In the genomic region with DNA sequence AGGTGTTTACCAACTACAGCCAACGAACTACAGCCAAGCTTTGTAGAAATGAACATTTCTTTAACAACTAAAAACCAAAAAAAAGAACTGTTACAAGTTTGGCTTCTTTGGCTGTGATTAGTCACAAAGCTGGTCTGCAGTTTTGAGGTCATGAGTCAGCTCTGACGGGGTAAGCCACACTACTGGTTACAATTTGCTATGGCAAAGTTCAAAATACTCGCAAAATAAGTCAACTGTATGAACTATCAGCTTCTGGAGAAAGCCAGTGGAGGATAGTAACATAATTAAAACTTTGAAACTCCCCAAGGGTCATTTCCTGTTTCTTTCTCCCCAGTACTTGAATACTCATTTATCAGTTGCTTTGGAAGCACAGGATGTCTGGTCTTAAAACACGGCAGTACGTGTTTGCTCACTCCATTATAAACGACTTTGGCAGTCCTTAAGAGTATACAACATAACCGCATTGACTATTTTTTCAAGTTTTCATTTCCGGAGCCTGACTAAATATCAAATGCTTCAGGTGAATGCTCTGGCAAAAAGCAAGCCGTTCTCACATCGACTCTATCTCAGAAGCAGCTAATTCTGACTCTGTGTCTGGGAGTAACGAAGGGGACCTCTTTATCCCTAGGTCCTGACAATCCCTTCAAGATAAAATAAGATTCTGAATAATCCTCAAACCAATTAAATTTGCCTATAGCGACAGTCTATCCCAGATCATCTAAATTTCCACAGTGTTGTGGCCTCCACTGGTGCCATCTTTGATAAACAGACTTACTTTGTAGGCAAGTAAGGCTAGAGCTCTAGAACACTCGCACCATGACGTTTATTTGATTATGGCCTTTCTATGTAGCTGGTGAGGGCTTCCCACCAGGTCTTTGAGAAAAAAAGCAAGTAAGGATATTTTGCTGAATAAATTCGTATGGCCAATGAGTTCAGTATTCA, we compare ENCODE assay signal across 1 cellular context.
TF ChIP-seq lines count a peak whose summit lies in the region.

No MANE protein-coding gene starts in this region.

TF ChIP-seq in A549, 52 proteins besides CTCF, POLR2A, EP300 and RAD21 (continued from another document):
- TF ChIP-seq, protein P1, sequence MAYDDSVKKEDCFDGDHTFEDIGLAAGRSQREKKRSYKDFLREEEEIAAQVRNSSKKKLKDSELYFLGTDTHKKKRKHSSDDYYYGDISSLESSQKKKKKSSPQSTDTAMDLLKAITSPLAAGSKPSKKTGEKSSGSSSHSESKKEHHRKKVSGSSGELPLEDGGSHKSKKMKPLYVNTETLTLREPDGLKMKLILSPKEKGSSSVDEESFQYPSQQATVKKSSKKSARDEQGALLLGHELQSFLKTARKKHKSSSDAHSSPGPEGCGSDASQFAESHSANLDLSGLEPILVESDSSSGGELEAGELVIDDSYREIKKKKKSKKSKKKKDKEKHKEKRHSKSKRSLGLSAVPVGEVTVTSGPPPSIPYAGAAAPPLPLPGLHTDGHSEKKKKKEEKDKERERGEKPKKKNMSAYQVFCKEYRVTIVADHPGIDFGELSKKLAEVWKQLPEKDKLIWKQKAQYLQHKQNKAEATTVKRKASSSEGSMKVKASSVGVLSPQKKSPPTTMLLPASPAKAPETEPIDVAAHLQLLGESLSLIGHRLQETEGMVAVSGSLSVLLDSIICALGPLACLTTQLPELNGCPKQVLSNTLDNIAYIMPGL (CRISPR knock-in tag; IDR thresholded peaks at IDR 0.05; ENCODE audit: borderline replicate concordance), result no peak
- TF ChIP-seq FOSL2 (IDR thresholded peaks at IDR 0.05), result peak; percentile 63; the same call in 1 of the 2 replicates
- peak; percentile 93 for TF ChIP-seq FOSL2 (CRISPR knock-in tag; IDR thresholded peaks at IDR 0.05)
- TF ChIP-seq KDM1A (IDR thresholded peaks at IDR 0.05; ENCODE audit: low read depth), result no peak
- TF ChIP-seq USF2 (IDR thresholded peaks at IDR 0.05), result no peak
- 0 out of 2 replicates have a peak, but pooled peaks have one; percentile 5 for TF ChIP-seq HEYL (CRISPR knock-in tag; IDR thresholded peaks at IDR 0.05)
- TF ChIP-seq E2F6 (IDR thresholded peaks at IDR 0.05; ENCODE audit: borderline replicate concordance, low read depth), result no peak
- TF ChIP-seq MAZ (IDR thresholded peaks at IDR 0.05; ENCODE audit: borderline replicate concordance, low read depth, low read length), result no peak
- no peak for TF ChIP-seq CHD2 (IDR thresholded peaks at IDR 0.05; ENCODE audit: low read length, partially characterized antibody)
- TF ChIP-seq PHF8 (IDR thresholded peaks at IDR 0.05; ENCODE audit: borderline replicate concordance, low read depth), result no peak
- 0 out of 3 replicates have a peak, but pooled peaks have one; percentile 24 for TF ChIP-seq BCL3 (IDR thresholded peaks at IDR 0.05)
- TF ChIP-seq ZC3H11A (IDR thresholded peaks at IDR 0.05), result no peak
- peak; percentile 52; the same call in 1 of the 2 replicates for TF ChIP-seq RARB (CRISPR knock-in tag; IDR thresholded peaks at IDR 0.05)
- no peak for TF ChIP-seq CBX2 (IDR thresholded peaks at IDR 0.05; ENCODE audit: borderline replicate concordance, low read depth)
- TF ChIP-seq GATA3 (IDR thresholded peaks at IDR 0.05; ENCODE audit: borderline replicate concordance), result peak; percentile 25; the same call in 1 of the 2 replicates
- TF ChIP-seq ATOH8 (CRISPR knock-in tag; IDR thresholded peaks at IDR 0.05; ENCODE audit: low read depth), result no peak
- no peak for TF ChIP-seq BHLHE40 (IDR thresholded peaks at IDR 0.05; ENCODE audit: low read depth, low read length)
- no peak for TF ChIP-seq HDAC2 (IDR thresholded peaks at IDR 0.05)
- TF ChIP-seq RNF2 (IDR thresholded peaks at IDR 0.05; ENCODE audit: borderline replicate concordance, low read depth), result no peak
- TF ChIP-seq CEBPB (IDR thresholded peaks at IDR 0.05), result 0 out of 4 replicates have a peak, but pooled peaks of 1 of the 2 experiments have one; percentile 23
- TF ChIP-seq CBX8 (IDR thresholded peaks at IDR 0.05), result no peak
- TF ChIP-seq RCOR1 (IDR thresholded peaks at IDR 0.05; ENCODE audit: low read depth, low read length), result no peak
- no peak; the same call in 2 of the 3 replicates for TF ChIP-seq SMC3 (IDR thresholded peaks at IDR 0.05)
- TF ChIP-seq FOXS1 (CRISPR knock-in tag; IDR thresholded peaks at IDR 0.05), result no peak; the same call in 1 of the 2 replicates
- TF ChIP-seq NPAS2 (CRISPR knock-in tag; IDR thresholded peaks at IDR 0.05; ENCODE audit: borderline replicate concordance), result no peak
- TF ChIP-seq CHD4 (IDR thresholded peaks at IDR 0.05; ENCODE audit: borderline replicate concordance), result no peak
- no peak; the same call in none of the 2 replicates for TF ChIP-seq HOXB13 (CRISPR knock-in tag; IDR thresholded peaks at IDR 0.05; ENCODE audit: low read depth)
- no peak for TF ChIP-seq MYC (IDR thresholded peaks at IDR 0.05; ENCODE audit: borderline replicate concordance, low read length)
- no peak; the same call in none of the 2 replicates for TF ChIP-seq HOXA7 (CRISPR knock-in tag; IDR thresholded peaks at IDR 0.05)
- TF ChIP-seq, protein P2, sequence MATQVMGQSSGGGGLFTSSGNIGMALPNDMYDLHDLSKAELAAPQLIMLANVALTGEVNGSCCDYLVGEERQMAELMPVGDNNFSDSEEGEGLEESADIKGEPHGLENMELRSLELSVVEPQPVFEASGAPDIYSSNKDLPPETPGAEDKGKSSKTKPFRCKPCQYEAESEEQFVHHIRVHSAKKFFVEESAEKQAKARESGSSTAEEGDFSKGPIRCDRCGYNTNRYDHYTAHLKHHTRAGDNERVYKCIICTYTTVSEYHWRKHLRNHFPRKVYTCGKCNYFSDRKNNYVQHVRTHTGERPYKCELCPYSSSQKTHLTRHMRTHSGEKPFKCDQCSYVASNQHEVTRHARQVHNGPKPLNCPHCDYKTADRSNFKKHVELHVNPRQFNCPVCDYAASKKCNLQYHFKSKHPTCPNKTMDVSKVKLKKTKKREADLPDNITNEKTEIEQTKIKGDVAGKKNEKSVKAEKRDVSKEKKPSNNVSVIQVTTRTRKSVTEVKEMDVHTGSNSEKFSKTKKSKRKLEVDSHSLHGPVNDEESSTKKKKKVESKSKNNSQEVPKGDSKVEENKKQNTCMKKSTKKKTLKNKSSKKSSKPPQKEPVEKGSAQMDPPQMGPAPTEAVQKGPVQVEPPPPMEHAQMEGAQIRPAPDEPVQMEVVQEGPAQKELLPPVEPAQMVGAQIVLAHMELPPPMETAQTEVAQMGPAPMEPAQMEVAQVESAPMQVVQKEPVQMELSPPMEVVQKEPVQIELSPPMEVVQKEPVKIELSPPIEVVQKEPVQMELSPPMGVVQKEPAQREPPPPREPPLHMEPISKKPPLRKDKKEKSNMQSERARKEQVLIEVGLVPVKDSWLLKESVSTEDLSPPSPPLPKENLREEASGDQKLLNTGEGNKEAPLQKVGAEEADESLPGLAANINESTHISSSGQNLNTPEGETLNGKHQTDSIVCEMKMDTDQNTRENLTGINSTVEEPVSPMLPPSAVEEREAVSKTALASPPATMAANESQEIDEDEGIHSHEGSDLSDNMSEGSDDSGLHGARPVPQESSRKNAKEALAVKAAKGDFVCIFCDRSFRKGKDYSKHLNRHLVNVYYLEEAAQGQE (IDR thresholded peaks at IDR 0.05), result no peak
